11 cellular contexts compared by ENCODE assay signal in genomic region chrX:119410027-119410819, GRCh38. TPM values are rescaled to one million over a fixed set of nuclear protein-coding genes. Genes with fewer than 3 reads are reported as not detected.
DNase-seq lines count a peak whose midpoint lies in the region; ATAC-seq and TF ChIP-seq lines count a peak whose summit lies in the region.
"Had no signal": no experiment of that assay in that cellular context is flagged by ENCODE, and none has a peak within 500 bp of the region (broad histone marks: within the 10 kb centered on the region; RNA-seq: fewer than 3 reads in every experiment).

No MANE protein-coding gene starts in this region.

- TF ChIP-seq CTCF in left ventricle myocardium inferior (IDR thresholded peaks at IDR 0.05; ENCODE audit: borderline replicate concordance) (no peak), left lung (IDR thresholded peaks at IDR 0.05) (no peak)

- H3K36me3 ChIP-seq in left ventricle myocardium inferior = no peaks in the 10 kb centered on the region
- H3K36me3 ChIP-seq in left lung = peaks cover 0 to 10% of the 10 kb centered on the region in 2 donors

- H3K9me3 ChIP-seq in left ventricle myocardium inferior (replicated peaks) = no peaks in the 10 kb centered on the region
- no peaks in the 10 kb centered on the region for H3K9me3 ChIP-seq in left lung

- H3K4me3 ChIP-seq in left ventricle myocardium inferior = no peak overlapping the region
- no peak overlapping the region for H3K4me3 ChIP-seq in left lung

- no peaks in the 10 kb centered on the region for H3K9me3 Mint-ChIP-seq in stimulated activated effector memory CD8-positive, alpha-beta T cell treated with anti-CD3 and anti-CD28 coated beads, Interleukin-12 subunit alpha, Interleukin-12 subunit beta, amount 100 ng/mL, for 72 hours
- H3K9me3 Mint-ChIP-seq: T-helper 1 cell treated with Interleukin-12 subunit alpha and Interleukin-12 subunit beta and Interleukin-4 antibody, amounts not matched to agents 30 μg/mL and 1 μg/mL, for 36 hours had no signal

- H3K27ac Mint-ChIP-seq in stimulated activated effector memory CD8-positive, alpha-beta T cell treated with anti-CD3 and anti-CD28 coated beads, Interleukin-12 subunit alpha, Interleukin-12 subunit beta, amount 100 ng/mL, for 72 hours = no peak overlapping the region
- H3K27ac Mint-ChIP-seq: T-helper 1 cell treated with Interleukin-12 subunit alpha and Interleukin-12 subunit beta and Interleukin-4 antibody, amounts not matched to agents 30 μg/mL and 1 μg/mL, for 36 hours had no signal

- H3K27ac ChIP-seq in left ventricle myocardium inferior (replicated peaks) = no peak overlapping the region
- H3K27ac ChIP-seq in left lung = no peak overlapping the region

- intact Hi-C loops in left cardiac atrium (cut with DNase I) = no loop called here
- intact Hi-C loops in left ventricle myocardium inferior (cut with micrococcal nuclease) = no loop called here
- intact Hi-C loops in left lung (cut with DNase I) = no loop called here

- H3K4me1 ChIP-seq in left ventricle myocardium inferior = no peaks in the 10 kb centered on the region
- H3K4me1 ChIP-seq in left lung = no peaks in the 10 kb centered on the region

- peak in 1 of 2 donors; percentile 40 for ATAC-seq in left cardiac atrium
- ATAC-seq in left lung = peak; percentile 84
- ATAC-seq in HG02610 (IDR thresholded peaks at IDR 0.05; ENCODE audit: unreplicated experiment) = no peak
- no peak for ATAC-seq in stimulated activated effector memory CD8-positive, alpha-beta T cell treated with anti-CD3 and anti-CD28 coated beads, Interleukin-12 subunit alpha, Interleukin-12 subunit beta, amount 100 ng/mL, for 72 hours

- no peak overlapping the region for H3K4me3 Mint-ChIP-seq in stimulated activated effector memory CD8-positive, alpha-beta T cell treated with anti-CD3 and anti-CD28 coated beads, Interleukin-12 subunit alpha, Interleukin-12 subunit beta, amount 100 ng/mL, for 72 hours
- H3K4me3 Mint-ChIP-seq: CD14-positive monocyte; T-helper 1 cell treated with Interleukin-12 subunit alpha and Interleukin-12 subunit beta and Interleukin-4 antibody, amounts not matched to agents 30 μg/mL and 1 μg/mL, for 36 hours had no signal

- H3K36me3 Mint-ChIP-seq in stimulated activated effector memory CD8-positive, alpha-beta T cell treated with anti-CD3 and anti-CD28 coated beads, Interleukin-12 subunit alpha, Interleukin-12 subunit beta, amount 100 ng/mL, for 72 hours = peaks cover 17% of the 10 kb centered on the region

- H3K4me1 Mint-ChIP-seq in stimulated activated effector memory CD8-positive, alpha-beta T cell treated with anti-CD3 and anti-CD28 coated beads, Interleukin-12 subunit alpha, Interleukin-12 subunit beta, amount 100 ng/mL, for 72 hours = peaks cover 14% of the 10 kb centered on the region
- H3K4me1 Mint-ChIP-seq: CD14-positive monocyte had no signal

- DNase-seq in left cardiac atrium (peak; percentile 38), left ventricle myocardium inferior (no peak), amniotic epithelial cell (ENCODE audit: low read depth) (peak; percentile 91), left lung (peak; percentile 67 to 77), DMS153 treated with DMSO at 0.1 percent for 48 hours (lab: John Stamatoyannopoulos, UW; ENCODE audit: unreplicated experiment) (no peak), NCI-H2107 treated with DMSO at 0.1 percent for 48 hours (lab: John Stamatoyannopoulos, UW; ENCODE audit: unreplicated experiment) (no peak)
- no peak for DNase-seq in stimulated activated effector memory CD8-positive, alpha-beta T cell treated with anti-CD3 and anti-CD28 coated beads, Interleukin-12 subunit alpha, Interleukin-12 subunit beta, amount 100 ng/mL, for 72 hours (ENCODE audit: low spot score in 2 of 2)
- DNase-seq: stimulated activated CD4-positive, alpha-beta T cell treated with anti-CD3 and anti-CD28 coated beads, Interleukin-4, amount 100 ng/mL, for 4 hours had no signal

- H3K27me3 ChIP-seq in left ventricle myocardium inferior (ENCODE audit: low read depth) (no peaks in the 10 kb centered on the region), left lung (no peaks in the 10 kb centered on the region)

RNA-seq across cellular contexts. Expression of gene SLC25A43, which starts 11.1 kb away (rescaled TPM):
- total RNA-seq in left cardiac atrium (1 to 10 TPM; 4.4 to 8.0 TPM), left ventricle myocardium inferior (1.4 TPM), left lung (10 to 100 TPM; 16.6 to 18.7 TPM)

RNA-seq across cellular contexts. Expression of gene SLC25A5, which starts 58.0 kb away (rescaled TPM):
- total RNA-seq in left cardiac atrium (100 to 1,000 TPM; 151 to 205 TPM), left ventricle myocardium inferior (191 TPM), left lung (100 to 1,000 TPM; 348 to 392 TPM)

Comparison
In these comparisons a context has a peak if more than half of its experiments do, and no peak if none do; other contexts are left out.
1. DNase-seq: peak in left cardiac atrium (single experiment), amniotic epithelial cell (single experiment) and left lung (2 of 2); none in left ventricle myocardium inferior (single experiment), DMS153 treated with DMSO at 0.1 percent for 48 hours (single experiment), NCI-H2107 treated with DMSO at 0.1 percent for 48 hours (single experiment) and stimulated activated effector memory CD8-positive, alpha-beta T cell treated with anti-CD3 and anti-CD28 coated beads, Interleukin-12 subunit alpha, Interleukin-12 subunit beta, amount 100 ng/mL, for 72 hours (0 of 2).